2 cellular contexts compared by ENCODE assay signal in the genomic region with DNA sequence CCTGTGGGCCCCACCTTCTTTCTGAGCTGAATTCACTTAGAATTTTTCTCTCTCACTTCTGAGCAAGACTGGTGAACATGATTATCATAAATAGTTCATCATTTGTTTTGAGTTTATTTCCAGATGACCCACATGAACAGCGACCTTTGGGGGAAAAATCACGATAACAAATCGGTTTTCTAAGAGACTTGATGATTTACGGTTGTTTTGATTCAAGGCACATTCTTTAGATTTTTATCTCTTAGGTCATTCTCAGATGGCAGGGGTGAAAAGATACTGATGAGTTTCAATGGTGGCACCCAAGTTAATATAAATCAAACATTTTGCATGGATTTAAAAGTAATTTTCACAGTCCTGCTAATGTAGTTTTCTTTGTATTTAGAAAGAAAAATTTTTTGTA.
TF ChIP-seq lines count a peak whose summit lies in the region.

No MANE protein-coding gene starts in this region.

TF ChIP-seq in GM23338, 12 proteins besides CTCF, POLR2A, EP300 and RAD21:
- TF ChIP-seq NANOG (IDR thresholded peaks at IDR 0.05; ENCODE audit: borderline replicate concordance) (no peak), ZNF331 (CRISPR knock-in tag; IDR thresholded peaks at IDR 0.05; ENCODE audit: low read depth) (no peak)

TF ChIP-seq in H1, 55 proteins besides CTCF, POLR2A, EP300 and RAD21:
- no peak for TF ChIP-seq FOSL1 (IDR thresholded peaks at IDR 0.05; ENCODE audit: insufficient read depth, low read depth, low read length)
- no peak for TF ChIP-seq CBX8 (IDR thresholded peaks at IDR 0.05; ENCODE audit: borderline replicate concordance, low read depth, low read length)
